In the genomic region with DNA sequence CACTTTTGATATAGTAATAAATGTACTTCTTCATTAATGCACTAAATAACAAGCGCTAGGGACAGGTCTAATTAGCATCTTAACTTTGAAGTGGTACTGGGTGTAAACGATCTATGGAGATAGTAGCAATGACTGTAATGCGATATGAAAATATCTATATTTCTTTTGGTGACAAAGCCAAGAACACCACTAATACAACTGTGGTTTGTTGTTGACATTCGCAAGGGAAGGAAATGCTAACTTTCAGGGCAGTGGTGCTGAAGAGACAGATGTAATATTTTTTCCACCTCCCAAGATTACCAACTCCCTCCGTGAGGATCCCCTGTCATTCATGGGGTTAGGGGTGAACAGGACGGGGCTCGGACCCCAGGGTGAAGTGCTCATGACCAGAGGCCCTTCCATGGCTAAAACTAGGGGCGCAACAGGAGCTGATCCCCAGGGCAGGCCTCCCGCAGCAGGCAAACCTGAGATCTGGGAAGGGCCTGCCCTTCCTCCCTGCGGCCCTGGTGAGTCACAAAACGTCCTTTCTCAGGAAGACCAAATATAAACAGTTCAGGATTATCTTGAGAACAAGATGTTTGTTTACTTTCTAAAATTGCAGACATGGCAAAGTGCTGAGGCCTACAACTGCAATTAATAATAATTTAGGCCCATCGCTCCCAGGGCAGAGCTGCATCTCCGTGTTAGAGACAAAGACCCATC, we compare ENCODE assay signal across 12 cellular contexts.
DNase-seq lines count a peak whose midpoint lies in the region; TF ChIP-seq lines count a peak whose summit lies in the region.
"Had no signal": no experiment of that assay in that cellular context is flagged by ENCODE, and none has a peak within 500 bp of the region (broad histone marks: within the 10 kb centered on the region; RNA-seq: fewer than 3 reads in every experiment).

No MANE protein-coding gene starts in this region.

- peak; percentile 75 for DNase-seq in Daoy (ENCODE audit: low read depth)
- peak; percentile 53 to 83 for DNase-seq in PC-9
- no peak for DNase-seq in amniotic stem cell (lab: John Stamatoyannopoulos, UW)
- no peak for DNase-seq in UCSD-AML1 (lab: John Stamatoyannopoulos, UW; ENCODE audit: unreplicated experiment)
- no peak for DNase-seq in mesendoderm
- no peak for DNase-seq in NCI-H2196 treated with DMSO at 0.1 percent for 48 hours (lab: John Stamatoyannopoulos, UW; ENCODE audit: unreplicated experiment)
- DNase-seq: activated CD4-positive, alpha-beta memory T cell treated with anti-CD3 and anti-CD28 coated beads for 36 hours; cerebellar nuclear complex; Kasumi-1; stimulated activated CD4-positive, alpha-beta T cell treated with anti-CD3 and anti-CD28 coated beads, Interleukin-12 subunit alpha, Interleukin-12 subunit beta, amount 100 ng/mL, for 4 hours had no signal

- H3K4me1 ChIP-seq in PC-9 (replicated peaks; ENCODE audit: insufficient read depth) (peaks cover 54% of the 10 kb centered on the region), esophagus (ENCODE audit: control insufficient read depth in 2 of 2, insufficient read depth in 2 of 2, low read length in 1 of 2) (no peaks in the 10 kb centered on the region), parathyroid adenoma (no peaks in the 10 kb centered on the region), mesendoderm (ENCODE audit: control insufficient read depth, low read depth, low read length) (no peaks in the 10 kb centered on the region)

- H2BK15ac ChIP-seq in mesendoderm (replicated peaks; ENCODE audit: low read depth), result no peak overlapping the region

- no peak overlapping the region for H3K23ac ChIP-seq in mesendoderm (ENCODE audit: low read length)

- H2AFZ ChIP-seq in PC-9 (peak overlapping the region; percentile 68; the same call in 1 of the 2 replicates), parathyroid adenoma (peak overlapping the region; percentile 58)

- no peaks in the 10 kb centered on the region for H3K9me2 ChIP-seq in PC-9 (ENCODE audit: insufficient read depth)

- H3K9ac ChIP-seq in parathyroid adenoma, result no peak overlapping the region
- H3K9ac ChIP-seq in mesendoderm (ENCODE audit: low read length), result no peak overlapping the region

- H3K9me3 ChIP-seq in PC-9 (ENCODE audit: insufficient read depth, low read depth) (no peaks in the 10 kb centered on the region), esophagus (ENCODE audit: control insufficient read depth in 2 of 2, insufficient read depth in 1 of 2, low read depth in 1 of 2, low read length in 1 of 2) (no peaks in the 10 kb centered on the region), parathyroid adenoma (ENCODE audit: control insufficient read depth, low read length) (no peaks in the 10 kb centered on the region)

- WGBS in esophagus, 2 donors, result 52 to 61% methylated on average over 13 of the region's 13 CpGs
- no CpG with 5 or more reads among the region's 13 CpGs for WGBS in mesendoderm (ENCODE audit: extremely low coverage, insufficient coverage, low lambda C conversion rate)

- peaks cover 51% of the 10 kb centered on the region for H3F3A ChIP-seq in PC-9 (ENCODE audit: insufficient read depth, low read depth)

- H3K56ac ChIP-seq in mesendoderm (ENCODE audit: low read length), result no peak overlapping the region

- CTCF ChIA-PET in PC-9 (lab: Charles Lee), result no interaction called here

- H3K79me1 ChIP-seq in mesendoderm (ENCODE audit: low read length), result no peaks in the 10 kb centered on the region

- H2AK5ac ChIP-seq in mesendoderm (ENCODE audit: low read length), result no peak overlapping the region

- H3K18ac ChIP-seq in mesendoderm (ENCODE audit: low read length), result no peak overlapping the region

- H3K27ac ChIP-seq in PC-9 (peak overlapping the region; percentile 78), esophagus (ENCODE audit: low read depth in 2 of 2, low read length in 1 of 2) (peak overlapping the region; percentile 83 to 85), parathyroid adenoma (peak overlapping the region; percentile 58), mesendoderm (ENCODE audit: low read depth, low read length) (no peak overlapping the region)

- H3K79me2 ChIP-seq in PC-9 (ENCODE audit: low read depth), result no peaks in the 10 kb centered on the region
- no peaks in the 10 kb centered on the region for H3K79me2 ChIP-seq in parathyroid adenoma
- no peaks in the 10 kb centered on the region for H3K79me2 ChIP-seq in mesendoderm (ENCODE audit: control insufficient read depth, insufficient read depth, low read length)

- no peaks in the 10 kb centered on the region for H3K36me3 ChIP-seq in PC-9 (ENCODE audit: low read depth)
- no peaks in the 10 kb centered on the region for H3K36me3 ChIP-seq in esophagus (ENCODE audit: control insufficient read depth in 2 of 2, insufficient read depth in 2 of 2, low read length in 1 of 2)
- H3K36me3 ChIP-seq in parathyroid adenoma (ENCODE audit: control insufficient read depth, insufficient read depth, low read length), result no peaks in the 10 kb centered on the region
- no peaks in the 10 kb centered on the region for H3K36me3 ChIP-seq in mesendoderm (ENCODE audit: control insufficient read depth, insufficient read depth, low read length)

- no peak overlapping the region for H4K8ac ChIP-seq in mesendoderm (ENCODE audit: low read depth, low read length)

- intact Hi-C loops in PC-9 (cut with micrococcal nuclease; ENCODE audit: unreplicated experiment), result loop anchor here (10.0 kb wide), 1 partner anchor 165 kb away; no protein-coding TSS in a partner anchor

- TF ChIP-seq CTCF in PC-9 (conservative IDR thresholded peaks at IDR 0.05) (no peak), parathyroid adenoma (IDR thresholded peaks at IDR 0.05) (no peak)

- H3K27me3 ChIP-seq in PC-9 (ENCODE audit: insufficient read depth, low read depth) (no peaks in the 10 kb centered on the region), esophagus (ENCODE audit: control insufficient read depth in 1 of 2, insufficient read depth in 2 of 2, low read length in 2 of 2) (no peaks in the 10 kb centered on the region), parathyroid adenoma (ENCODE audit: control insufficient read depth, insufficient read depth, low read length) (no peaks in the 10 kb centered on the region), mesendoderm (ENCODE audit: insufficient read depth, low read length, poor library complexity) (no peaks in the 10 kb centered on the region)

- no peak overlapping the region for H4K5ac ChIP-seq in mesendoderm (ENCODE audit: low read length)

- H4K20me1 ChIP-seq in PC-9 (ENCODE audit: insufficient read depth), result no peaks in the 10 kb centered on the region

- peak overlapping the region; percentile 64 for H3K4me2 ChIP-seq in PC-9
- H3K4me2 ChIP-seq in parathyroid adenoma (ENCODE audit: low read length), result peak overlapping the region; percentile 56
- no peak overlapping the region for H3K4me2 ChIP-seq in mesendoderm (ENCODE audit: low read length)

- H3K4ac ChIP-seq in mesendoderm (ENCODE audit: low read depth, low read length), result no peak overlapping the region

- POLR2A ChIA-PET in PC-9 (lab: Charles Lee; ENCODE audit: unreplicated experiment), result no interaction called here

- no peak overlapping the region for H2BK5ac ChIP-seq in mesendoderm (ENCODE audit: low read length)

- H3K4me3 ChIP-seq in PC-9 (no peak overlapping the region), esophagus (ENCODE audit: low read depth in 1 of 2, low read length in 2 of 2) (no peak overlapping the region), parathyroid adenoma (ENCODE audit: low read depth, low read length) (no peak overlapping the region), mesendoderm (ENCODE audit: low read length) (no peak overlapping the region)

- H2BK120ac ChIP-seq in mesendoderm (ENCODE audit: low read depth, low read length), result no peak overlapping the region

- no TSS peak for BruUV-seq in PC-9 (replicated peaks; lab: Mats Ljungman, UMichigan)

Comparison
In these comparisons a context has a peak if more than half of its experiments do, and no peak if none do; other contexts are left out.
1. DNase-seq: peak in Daoy (single experiment) and PC-9 (2 of 2); none in amniotic stem cell (single experiment), UCSD-AML1 (single experiment), mesendoderm (single experiment) and NCI-H2196 treated with DMSO at 0.1 percent for 48 hours (single experiment).